ENCODE assay signal across 34 cellular contexts in the genomic region with DNA sequence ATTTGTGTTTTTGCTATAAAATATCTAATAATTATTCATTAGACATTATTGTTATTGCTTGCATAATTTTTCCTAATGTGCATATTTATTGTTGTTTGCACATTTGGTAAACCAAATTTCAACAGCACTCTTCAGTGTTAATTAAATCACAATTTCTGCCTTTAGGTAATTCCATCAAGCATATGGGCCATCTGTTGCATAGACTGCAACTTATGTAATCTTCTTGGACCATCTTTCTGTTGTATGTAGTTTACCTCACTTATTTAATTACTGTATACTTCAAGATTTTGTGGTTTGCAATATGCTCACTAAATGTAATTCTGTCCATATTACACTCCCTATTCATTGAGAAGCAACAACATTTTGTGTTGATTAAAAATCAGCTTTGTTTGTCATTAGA.
"Had no signal": no experiment of that assay in that cellular context is flagged by ENCODE, and none has a peak within 500 bp of the region (broad histone marks: within the 10 kb centered on the region; RNA-seq: fewer than 3 reads in every experiment).

No MANE protein-coding gene starts in this region.

- H3K36me3 Mint-ChIP-seq: activated CD8-positive, alpha-beta memory T cell treated with anti-CD3 and anti-CD28 coated beads, Interleukin-2, amount 10 ng/mL, durations not matched to agents 7 days and 5 days; activated naive CD4-positive, alpha-beta T cell treated with anti-CD3 and anti-CD28 coated beads, Interleukin-2, amount 10 ng/mL, durations not matched to agents 7 days and 5 days; activated naive CD4-positive, alpha-beta T cell treated with anti-CD3 and anti-CD28 coated beads, Interleukin-2, amount 50 U/mL, for 24 hours; activated naive CD8-positive, alpha-beta T cell; activated naive CD8-positive, alpha-beta T cell treated with anti-CD3 and anti-CD28 coated beads, Interleukin-2, amount 10 ng/mL, durations not matched to agents 7 days and 5 days had no signal

- H3K9me3 ChIP-seq: body of pancreas, breast epithelium, colonic mucosa had no signal

- H3K9me3 Mint-ChIP-seq: activated B cell treated with CpG ODN at 0.5 μM for 24 hours; activated CD4-positive, alpha-beta T cell treated with anti-CD3 and anti-CD28 coated beads, Interleukin-2, amount 10 ng/mL, durations not matched to agents 7 days and 5 days; activated naive CD4-positive, alpha-beta T cell treated with anti-CD3 and anti-CD28 coated beads, Interleukin-2, amount 50 U/mL, for 24 hours; activated naive CD8-positive, alpha-beta T cell treated with anti-CD3 and anti-CD28 coated beads, Interleukin-2, amount 10 ng/mL, durations not matched to agents 7 days and 5 days; activated naive CD8-positive, alpha-beta T cell treated with anti-CD3 and anti-CD28 coated beads, Interleukin-2, amount 50 U/mL, for 24 hours had no signal

- H3K4me1 ChIP-seq: body of pancreas, breast epithelium, colonic mucosa had no signal

- H3K27ac Mint-ChIP-seq: activated B cell treated with CpG ODN at 0.5 μM for 24 hours; activated CD4-positive, alpha-beta memory T cell treated with anti-CD3 and anti-CD28 coated beads, Interleukin-2, amount 10 ng/mL, durations not matched to agents 7 days and 5 days; activated CD4-positive, alpha-beta T cell treated with anti-CD3 and anti-CD28 coated beads for 36 hours; activated CD4-positive, alpha-beta T cell treated with anti-CD3 and anti-CD28 coated beads, Interleukin-2, amount 10 ng/mL, durations not matched to agents 7 days and 5 days; activated CD8-positive, alpha-beta memory T cell treated with anti-CD3 and anti-CD28 coated beads, Interleukin-2, amount 10 ng/mL, durations not matched to agents 7 days and 5 days; activated CD8-positive, alpha-beta T cell treated with anti-CD3 and anti-CD28 coated beads, Interleukin-2, amount 10 ng/mL, durations not matched to agents 7 days and 5 days; activated naive CD4-positive, alpha-beta T cell treated with anti-CD3 and anti-CD28 coated beads, Interleukin-2, amount 10 ng/mL, durations not matched to agents 7 days and 5 days; activated naive CD4-positive, alpha-beta T cell treated with anti-CD3 and anti-CD28 coated beads, Interleukin-2, amount 50 U/mL, for 24 hours; activated naive CD8-positive, alpha-beta T cell; activated naive CD8-positive, alpha-beta T cell treated with anti-CD3 and anti-CD28 coated beads, Interleukin-2, amount 10 ng/mL, durations not matched to agents 7 days and 5 days; activated naive CD8-positive, alpha-beta T cell treated with anti-CD3 and anti-CD28 coated beads, Interleukin-2, amount 50 U/mL, for 24 hours; activated T-cell treated with anti-CD3 and anti-CD28 coated beads, Interleukin-2, amount 50 U/mL, for 24 hours; activated T-helper 2 cell treated with anti-CD3 and anti-CD28 coated beads, Interferon-gamma antibody, Interleukin-2, Interleukin-4, amounts not matched to agents 10 μg/mL and 5 μg/mL and 100 μg/mL, durations not matched to agents 14 hours and 24 hours and 36 hours; T-helper 2 cell treated with Interferon-gamma antibody and Interleukin-4, amounts not matched to agents 5 μg/mL and 100 μg/mL, for 36 hours had no signal

- H3K4me1 Mint-ChIP-seq: activated B cell treated with CpG ODN at 0.5 μM for 24 hours; activated CD4-positive, alpha-beta memory T cell treated with anti-CD3 and anti-CD28 coated beads, Interleukin-2, amount 10 ng/mL, durations not matched to agents 7 days and 5 days; activated CD4-positive, alpha-beta T cell treated with anti-CD3 and anti-CD28 coated beads for 36 hours; activated CD4-positive, alpha-beta T cell treated with anti-CD3 and anti-CD28 coated beads, Interleukin-2, amount 10 ng/mL, durations not matched to agents 7 days and 5 days; activated CD8-positive, alpha-beta memory T cell treated with anti-CD3 and anti-CD28 coated beads, Interleukin-2, amount 10 ng/mL, durations not matched to agents 7 days and 5 days; activated naive CD4-positive, alpha-beta T cell treated with anti-CD3 and anti-CD28 coated beads, Interleukin-2, amount 10 ng/mL, durations not matched to agents 7 days and 5 days; activated naive CD4-positive, alpha-beta T cell treated with anti-CD3 and anti-CD28 coated beads, Interleukin-2, amount 50 U/mL, for 24 hours; activated naive CD8-positive, alpha-beta T cell treated with anti-CD3 and anti-CD28 coated beads, Interleukin-2, amount 10 ng/mL, durations not matched to agents 7 days and 5 days; activated naive CD8-positive, alpha-beta T cell treated with anti-CD3 and anti-CD28 coated beads, Interleukin-2, amount 50 U/mL, for 24 hours had no signal

- H3K27me3 ChIP-seq: body of pancreas, brain microvascular endothelial cell, breast epithelium, colonic mucosa had no signal

- H3K27me3 Mint-ChIP-seq: activated B cell treated with CpG ODN at 0.5 μM for 24 hours; activated CD4-positive, alpha-beta memory T cell treated with anti-CD3 and anti-CD28 coated beads, Interleukin-2, amount 10 ng/mL, durations not matched to agents 7 days and 5 days; activated CD4-positive, alpha-beta T cell treated with anti-CD3 and anti-CD28 coated beads for 36 hours; activated CD4-positive, alpha-beta T cell treated with anti-CD3 and anti-CD28 coated beads, Interleukin-2, amount 10 ng/mL, durations not matched to agents 7 days and 5 days; activated CD8-positive, alpha-beta memory T cell treated with anti-CD3 and anti-CD28 coated beads, Interleukin-2, amount 10 ng/mL, durations not matched to agents 7 days and 5 days; activated naive CD4-positive, alpha-beta T cell treated with anti-CD3 and anti-CD28 coated beads, Interleukin-2, amount 10 ng/mL, durations not matched to agents 7 days and 5 days; activated naive CD4-positive, alpha-beta T cell treated with anti-CD3 and anti-CD28 coated beads, Interleukin-2, amount 50 U/mL, for 24 hours; activated naive CD8-positive, alpha-beta T cell; activated naive CD8-positive, alpha-beta T cell treated with anti-CD3 and anti-CD28 coated beads, Interleukin-2, amount 10 ng/mL, durations not matched to agents 7 days and 5 days; activated naive CD8-positive, alpha-beta T cell treated with anti-CD3 and anti-CD28 coated beads, Interleukin-2, amount 50 U/mL, for 24 hours; activated T-cell treated with anti-CD3 and anti-CD28 coated beads, Interleukin-2, amount 50 U/mL, for 24 hours had no signal

- H3K4me3 ChIP-seq: body of pancreas, breast epithelium, colonic mucosa had no signal

- H3K4me3 Mint-ChIP-seq: activated B cell treated with CpG ODN at 0.5 μM for 24 hours; activated CD4-positive, alpha-beta memory T cell treated with anti-CD3 and anti-CD28 coated beads, Interleukin-2, amount 10 ng/mL, durations not matched to agents 7 days and 5 days; activated CD4-positive, alpha-beta T cell treated with anti-CD3 and anti-CD28 coated beads for 36 hours; activated CD4-positive, alpha-beta T cell treated with anti-CD3 and anti-CD28 coated beads, Interleukin-2, amount 10 ng/mL, durations not matched to agents 7 days and 5 days; activated CD8-positive, alpha-beta memory T cell treated with anti-CD3 and anti-CD28 coated beads, Interleukin-2, amount 10 ng/mL, durations not matched to agents 7 days and 5 days; activated CD8-positive, alpha-beta T cell treated with anti-CD3 and anti-CD28 coated beads, Interleukin-2, amount 10 ng/mL, durations not matched to agents 7 days and 5 days; activated naive CD4-positive, alpha-beta T cell treated with anti-CD3 and anti-CD28 coated beads, Interleukin-2, amount 10 ng/mL, durations not matched to agents 7 days and 5 days; activated naive CD4-positive, alpha-beta T cell treated with anti-CD3 and anti-CD28 coated beads, Interleukin-2, amount 50 U/mL, for 24 hours; activated naive CD8-positive, alpha-beta T cell; activated naive CD8-positive, alpha-beta T cell treated with anti-CD3 and anti-CD28 coated beads, Interleukin-2, amount 10 ng/mL, durations not matched to agents 7 days and 5 days; activated naive CD8-positive, alpha-beta T cell treated with anti-CD3 and anti-CD28 coated beads, Interleukin-2, amount 50 U/mL, for 24 hours; activated T-cell treated with anti-CD3 and anti-CD28 coated beads, Interleukin-2, amount 50 U/mL, for 24 hours; T-helper 2 cell treated with Interferon-gamma antibody and Interleukin-4, amounts not matched to agents 5 μg/mL and 100 μg/mL, for 36 hours had no signal

- DNase-seq: activated B cell treated with CpG ODN at 0.5 μM for 24 hours; activated CD4-positive, alpha-beta memory T cell treated with anti-CD3 and anti-CD28 coated beads, Interleukin-2, amount 10 ng/mL, durations not matched to agents 7 days and 5 days; activated CD4-positive, alpha-beta T cell treated with anti-CD3 and anti-CD28 coated beads for 1 hour; activated CD4-positive, alpha-beta T cell treated with anti-CD3 and anti-CD28 coated beads for 36 hours; activated CD4-positive, alpha-beta T cell treated with anti-CD3 and anti-CD28 coated beads for 48 hours; activated CD4-positive, alpha-beta T cell treated with anti-CD3 and anti-CD28 coated beads, Interleukin-2, amount 10 ng/mL, durations not matched to agents 7 days and 5 days; activated CD4-positive, alpha-beta T cell treated with anti-CD3 and anti-CD28 coated beads, Interleukin-2, amount 50 U/mL, for 48 hours; activated CD8-positive, alpha-beta memory T cell treated with anti-CD3 and anti-CD28 coated beads for 24 hours; activated CD8-positive, alpha-beta memory T cell treated with anti-CD3 and anti-CD28 coated beads, Interleukin-2, amount 10 ng/mL, durations not matched to agents 7 days and 5 days; activated CD8-positive, alpha-beta memory T cell treated with anti-CD3 and anti-CD28 coated beads, Interleukin-2, amount 50 U/mL, for 48 hours; activated CD8-positive, alpha-beta T cell treated with anti-CD3 and anti-CD28 coated beads, Interleukin-2, amount 10 ng/mL, durations not matched to agents 7 days and 5 days; activated effector memory CD4-positive, alpha-beta T cell treated with Interleukin-2 at 50 U/mL for 16 hours; activated gamma-delta T cell; activated naive CD4-positive, alpha-beta T cell treated with anti-CD3 and anti-CD28 coated beads, Interleukin-2, amount 10 ng/mL, durations not matched to agents 7 days and 5 days; activated naive CD4-positive, alpha-beta T cell treated with Interleukin-2 at 50 U/mL for 16 hours; activated naive CD8-positive, alpha-beta T cell treated with anti-CD3 and anti-CD28 coated beads, Interleukin-2, amount 10 ng/mL, durations not matched to agents 7 days and 5 days; activated naive CD8-positive, alpha-beta T cell treated with anti-CD3 and anti-CD28 coated beads, Interleukin-2, amount 50 U/mL, for 24 hours; activated T-cell treated with anti-CD3 and anti-CD28 coated beads, Interleukin-2, amount 50 U/mL, for 24 hours; activated T-cell treated with anti-CD3 and anti-CD28 coated beads, Interleukin-2, amount 50 U/mL, for 48 hours; amniotic stem cell; aorta; body of pancreas; brain microvascular endothelial cell; central memory CD4-positive, alpha-beta T cell; colonic mucosa; T-helper 2 cell; T-helper 9 cell had no signal

- H3K27ac ChIP-seq: body of pancreas, brain microvascular endothelial cell, breast epithelium, colonic mucosa, VCaP had no signal

- ATAC-seq: activated CD4-positive, alpha-beta T cell treated with anti-CD3 and anti-CD28 coated beads for 36 hours; activated CD4-positive, CD25-positive, alpha-beta regulatory T cell treated with anti-CD3 and anti-CD28 coated beads, Interleukin-2, amount 50 U/mL, for 24 hours; activated CD8-positive, alpha-beta memory T cell treated with anti-CD3 and anti-CD28 coated beads, Interleukin-2, amount 10 ng/mL, durations not matched to agents 7 days and 5 days; activated CD8-positive, alpha-beta T cell treated with anti-CD3 and anti-CD28 coated beads, Interleukin-2, amount 10 ng/mL, durations not matched to agents 7 days and 5 days; activated naive CD8-positive, alpha-beta T cell treated with anti-CD3 and anti-CD28 coated beads, Interleukin-2, amount 50 U/mL, for 24 hours; body of pancreas had no signal

- H3K36me3 ChIP-seq: brain microvascular endothelial cell, breast epithelium, colonic mucosa had no signal
